In genomic region chr7:50367098-50367497, GRCh38 we compare ENCODE assay signal across 16 cellular contexts.
DNase-seq lines count a peak whose midpoint lies in the region; ATAC-seq and TF ChIP-seq lines count a peak whose summit lies in the region.
"Had no signal": no experiment of that assay in that cellular context is flagged by ENCODE, and none has a peak within 500 bp of the region (broad histone marks: within the 10 kb centered on the region; RNA-seq: fewer than 3 reads in every experiment).

No MANE protein-coding gene starts in this region.

- H3K4me1 Mint-ChIP-seq in CD8-positive, alpha-beta memory T cell, result peaks cover 94 to 100% (median 98%) of the 10 kb centered on the region in 3 donors
- peaks cover 65 to 99% (median 95%) of the 10 kb centered on the region in 7 donors for H3K4me1 Mint-ChIP-seq in naive thymus-derived CD4-positive, alpha-beta T cell
- H3K4me1 Mint-ChIP-seq: nephron progenitor cell had no signal

- H3K4me3 Mint-ChIP-seq in CD8-positive, alpha-beta memory T cell, result peak overlapping the region; percentile 14 to 86 (median 47)
- H3K4me3 Mint-ChIP-seq in naive thymus-derived CD4-positive, alpha-beta T cell, result peak overlapping the region; percentile 51 to 89 (median 62)
- H3K4me3 Mint-ChIP-seq: nephron progenitor cell had no signal

- peaks cover 98% of the 10 kb centered on the region for H3K4me1 ChIP-seq in CD8-positive, alpha-beta memory T cell (ENCODE audit: insufficient read depth, low read length)
- peaks cover 87 to 94% of the 10 kb centered on the region in 2 donors for H3K4me1 ChIP-seq in naive thymus-derived CD4-positive, alpha-beta T cell (ENCODE audit: control insufficient read depth in 2 of 2, insufficient read depth in 2 of 2, low read length in 2 of 2)
- H3K4me1 ChIP-seq in mammary epithelial cell (ENCODE audit: insufficient read depth, low read length), result no peaks in the 10 kb centered on the region
- H3K4me1 ChIP-seq: ascending aorta had no signal

- no peaks in the 10 kb centered on the region for H3K27me3 ChIP-seq in CD8-positive, alpha-beta memory T cell (ENCODE audit: insufficient read depth, low read length, poor library complexity, severe bottlenecking)
- no peaks in the 10 kb centered on the region for H3K27me3 ChIP-seq in naive thymus-derived CD4-positive, alpha-beta T cell (ENCODE audit: control insufficient read depth in 2 of 2, insufficient read depth in 2 of 2, low read length in 2 of 2)
- no peaks in the 10 kb centered on the region for H3K27me3 ChIP-seq in mammary epithelial cell (ENCODE audit: insufficient read depth, low read length)
- H3K27me3 ChIP-seq: ascending aorta had no signal

- DNase-seq in CD8-positive, alpha-beta memory T cell, result peak in 2 of 5 donors; percentile 34 to 66
- DNase-seq in activated T-cell treated with anti-CD3 and anti-CD28 coated beads, Interleukin-2, amount 50 U/mL, for 48 hours, result peak; percentile 25 to 41
- peak in 3 of 9 donors; percentile 60 to 71 (median 62) for DNase-seq in naive thymus-derived CD4-positive, alpha-beta T cell
- DNase-seq in dedifferentiated amniotic fluid mesenchymal stem cell (ENCODE audit: extremely low spot score), result no peak
- no peak for DNase-seq in mammary epithelial cell
- DNase-seq in EL, result no peak
- DNase-seq: cortex of kidney, DMS79 treated with DMSO at 0.1 percent for 48 hours, NCI-H2081 treated with DMSO at 0.1 percent for 48 hours, NCI-H526 treated with DMSO at 0.1 percent for 48 hours, nephron progenitor cell had no signal

- no peaks in the 10 kb centered on the region for H3K27me3 Mint-ChIP-seq in CD8-positive, alpha-beta memory T cell
- H3K27me3 Mint-ChIP-seq in naive thymus-derived CD4-positive, alpha-beta T cell, result no peaks in the 10 kb centered on the region

- 77% methylated on average over 2 of the region's 2 CpGs for WGBS in mammary epithelial cell (ENCODE audit: low coverage, missing lambda C conversion rate)

- no peak overlapping the region for H3K9ac ChIP-seq in mammary epithelial cell (ENCODE audit: insufficient read depth, low read length)
- H3K9ac ChIP-seq: BLaER1 had no signal

- dilution Hi-C loops in mammary epithelial cell (cut with HindIII; ENCODE audit: low sequenced_read_pairs), result no loop called here

- H3K27ac ChIP-seq in CD8-positive, alpha-beta memory T cell (ENCODE audit: low read depth, low read length), result peak overlapping the region; percentile 3
- peak overlapping the region; percentile 94 for H3K27ac ChIP-seq in naive thymus-derived CD4-positive, alpha-beta T cell (ENCODE audit: low read depth, low read length)
- H3K27ac ChIP-seq in mammary epithelial cell (ENCODE audit: insufficient read depth, low read depth, low read length), result no peak overlapping the region
- H3K27ac ChIP-seq: ascending aorta, BLaER1, thoracic aorta had no signal

- no peaks in the 10 kb centered on the region for H4K20me1 ChIP-seq in mammary epithelial cell (ENCODE audit: insufficient read depth, low read length)

- no peak overlapping the region for H2AFZ ChIP-seq in mammary epithelial cell (ENCODE audit: low read depth, low read length)

- BruUV-seq in mammary epithelial cell (replicated peaks; lab: Mats Ljungman, UMichigan), result no TSS peak

- peak; percentile 28 for ATAC-seq in GM18867 (IDR thresholded peaks at IDR 0.05; ENCODE audit: unreplicated experiment)
- ATAC-seq in naive thymus-derived CD4-positive, alpha-beta T cell, result peak; percentile 51
- ATAC-seq: Panc1 had no signal

- H3K27ac Mint-ChIP-seq in CD8-positive, alpha-beta memory T cell, result peak overlapping the region in 7 of 8 donors; percentile 87 to 100 (median 93)
- peak overlapping the region in 6 of 9 donors; percentile 80 to 100 (median 96) for H3K27ac Mint-ChIP-seq in naive thymus-derived CD4-positive, alpha-beta T cell
- H3K27ac Mint-ChIP-seq: nephron progenitor cell had no signal

- in situ Hi-C loops in mammary epithelial cell (cut with MboI; ENCODE audit: low sequenced_read_pairs in 2 of 2), result no loop called here

- H3K4me2 ChIP-seq in mammary epithelial cell (ENCODE audit: insufficient read depth, low read depth, low read length), result no peak overlapping the region
- H3K4me2 ChIP-seq: BLaER1 had no signal

- intact Hi-C loops in naive thymus-derived CD4-positive, alpha-beta T cell (cut with micrococcal nuclease), result loop anchor here in 1 of 2 donors (1.0 kb wide), 1 partner anchor 219 kb away; no protein-coding TSS in a partner anchor
- intact Hi-C loops in mammary epithelial cell (cut with micrococcal nuclease), result no loop called here

- peak overlapping the region; percentile 25 for H3K4me3 ChIP-seq in CD8-positive, alpha-beta memory T cell (ENCODE audit: low read length)
- H3K4me3 ChIP-seq in naive thymus-derived CD4-positive, alpha-beta T cell (ENCODE audit: low read length), result no peak overlapping the region
- no peak overlapping the region for H3K4me3 ChIP-seq in mammary epithelial cell (replicated peaks in 1 of 3; ENCODE audit: insufficient read depth in 1 of 3, low read depth in 2 of 3, low read length in 3 of 3)
- H3K4me3 ChIP-seq: ascending aorta, BLaER1, thoracic aorta had no signal

- H3K36me3 Mint-ChIP-seq in CD8-positive, alpha-beta memory T cell, result peaks cover 18 to 82% (median 46%) of the 10 kb centered on the region in 3 donors
- peaks cover 11 to 70% (median 53%) of the 10 kb centered on the region in 5 donors for H3K36me3 Mint-ChIP-seq in naive thymus-derived CD4-positive, alpha-beta T cell

- CTCF ChIA-PET in CD8-positive, alpha-beta memory T cell (lab: Charles Lee), result interaction anchor here (0.6 to 40.0 kb wide), 24 partner anchors 8 to 225 kb away, joined by 3 to 815 read pairs (median 4); partner anchors contain the start of gene IKZF1
- CTCF ChIA-PET in naive thymus-derived CD4-positive, alpha-beta T cell (lab: Charles Lee), result interaction anchor here (0.6 to 15.2 kb wide), 24 partner anchors 10 to 274 kb away, joined by 3 to 210 read pairs (median 5); partner anchors contain the start of genes IKZF1 and ZPBP
- CTCF ChIA-PET in mammary epithelial cell (lab: Charles Lee; ENCODE audit: low non-redundant PET), result no interaction called here

- POLR2A ChIA-PET in CD8-positive, alpha-beta memory T cell (lab: Charles Lee), result interaction anchor here (0.5 to 12.0 kb wide), 14 partner anchors 19 to 162 kb away, joined by 3 to 136 read pairs (median 4); partner anchors contain the start of gene IKZF1
- POLR2A ChIA-PET in naive thymus-derived CD4-positive, alpha-beta T cell (lab: Charles Lee), result interaction anchor here (0.7 to 43.0 kb wide), 13 partner anchors 3 to 274 kb away, joined by 3 to 2368 read pairs (median 7); partner anchors contain the start of genes IKZF1 and ZPBP

- H3K36me3 ChIP-seq in CD8-positive, alpha-beta memory T cell (ENCODE audit: insufficient read depth, low read length), result peaks cover 44% of the 10 kb centered on the region
- H3K36me3 ChIP-seq in naive thymus-derived CD4-positive, alpha-beta T cell (ENCODE audit: control insufficient read depth in 2 of 3, insufficient read depth in 3 of 3, low read length in 3 of 3), result peaks cover 13 to 51% (median 17%) of the 10 kb centered on the region in 3 experiments
- H3K36me3 ChIP-seq in mammary epithelial cell (ENCODE audit: insufficient read depth, low read length), result no peaks in the 10 kb centered on the region
- H3K36me3 ChIP-seq: ascending aorta, thoracic aorta had no signal

- no peaks in the 10 kb centered on the region for H3K79me2 ChIP-seq in mammary epithelial cell (ENCODE audit: insufficient read depth, low read length)

- H3K9me3 Mint-ChIP-seq in CD8-positive, alpha-beta memory T cell, result no peaks in the 10 kb centered on the region
- H3K9me3 Mint-ChIP-seq in naive thymus-derived CD4-positive, alpha-beta T cell, result peaks cover 0 to 7% (median 0%) of the 10 kb centered on the region in 11 donors

- TF ChIP-seq CTCF in mammary epithelial cell (conservative IDR thresholded peaks at IDR 0.05 in 1 of 2, IDR thresholded peaks at IDR 0.05 in 1 of 2; ENCODE audit: extremely low read depth in 1 of 2, insufficient read depth in 1 of 2, low read depth in 1 of 2, low read length in 2 of 2), result no peak

- no peaks in the 10 kb centered on the region for H3K9me3 ChIP-seq in CD8-positive, alpha-beta memory T cell (ENCODE audit: low read length)
- no peaks in the 10 kb centered on the region for H3K9me3 ChIP-seq in naive thymus-derived CD4-positive, alpha-beta T cell (ENCODE audit: control insufficient read depth in 2 of 3, low read length in 3 of 3)
- no peaks in the 10 kb centered on the region for H3K9me3 ChIP-seq in mammary epithelial cell (replicated peaks; ENCODE audit: insufficient read depth, low read length)
- H3K9me3 ChIP-seq: ascending aorta, thoracic aorta had no signal

Comparison
In these comparisons a context has a peak if more than half of its experiments do, and no peak if none do; other contexts are left out.
1. DNase-seq: peak in activated T-cell treated with anti-CD3 and anti-CD28 coated beads, Interleukin-2, amount 50 U/mL, for 48 hours (2 of 2); none in dedifferentiated amniotic fluid mesenchymal stem cell (single experiment), mammary epithelial cell (single experiment) and EL (single experiment).